8 cellular contexts compared by ENCODE assay signal in the genomic region with DNA sequence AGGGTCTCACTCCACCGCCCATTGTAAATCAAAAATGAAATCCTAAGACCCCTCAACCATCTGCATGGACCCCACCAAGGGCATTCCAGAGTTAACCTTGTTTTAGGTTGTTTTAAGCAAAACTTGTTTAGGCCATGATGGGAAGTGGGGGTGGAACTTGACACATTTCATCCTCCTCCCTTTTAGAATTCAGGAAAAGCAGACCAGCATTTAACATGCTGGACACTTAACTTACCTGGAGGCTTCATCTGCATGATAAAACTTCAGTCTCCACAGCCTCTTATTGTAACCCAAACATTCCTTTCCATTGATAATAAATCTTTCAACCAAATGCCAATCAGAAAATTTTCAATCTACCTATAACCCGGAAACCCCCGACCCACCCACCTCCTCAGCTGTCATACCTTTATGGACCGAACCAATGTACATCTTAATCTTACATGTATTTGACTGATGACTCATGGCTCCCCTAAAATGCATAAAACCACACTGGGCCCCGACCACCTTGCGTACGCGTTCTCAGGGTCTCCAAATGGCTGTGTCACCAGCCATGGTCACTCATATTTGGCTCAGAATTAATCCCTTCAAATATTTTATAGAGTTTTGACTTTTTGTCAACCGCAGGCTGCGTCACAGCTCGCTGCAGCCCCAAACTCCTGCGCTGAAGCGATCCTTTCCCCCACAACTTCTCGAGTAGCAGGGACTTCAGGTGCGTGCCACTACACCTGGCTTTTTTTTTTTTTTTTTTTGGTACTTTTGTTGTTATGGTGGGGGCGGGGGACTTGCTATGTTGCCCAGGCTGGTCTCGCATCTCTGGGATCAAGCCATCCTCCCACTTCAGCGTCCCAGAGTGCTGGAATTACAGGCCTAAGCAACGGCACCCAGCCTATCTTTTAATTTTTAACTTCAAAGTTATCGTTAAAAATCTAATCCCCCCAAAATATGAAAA. TPM values are rescaled to one million over a fixed set of nuclear protein-coding genes. Genes with fewer than 3 reads are reported as not detected.
DNase-seq lines count a peak whose midpoint lies in the region; ATAC-seq and TF ChIP-seq lines count a peak whose summit lies in the region.

No MANE protein-coding gene starts in this region.

- POLR2A ChIA-PET in AG04450 (lab: Yijun Ruan, JAX), result no interaction called here
- POLR2A ChIA-PET in naive thymus-derived CD4-positive, alpha-beta T cell (lab: Charles Lee), result interaction anchor here (1.8 to 4.1 kb wide), 2 partner anchors 56 to 88 kb away, joined by 4 to 36 read pairs; a partner anchor contains a TSS

- TF ChIP-seq CTCF in AG04450 (IDR thresholded peaks at IDR 0.05; ENCODE audit: low read depth, low read length), result no peak
- no peak for TF ChIP-seq CTCF in KMS-11 (conservative IDR thresholded peaks at IDR 0.05; ENCODE audit: low read depth, low read length)
- TF ChIP-seq CTCF in chondrocyte (IDR thresholded peaks at IDR 0.05), result no peak

- peak overlapping the region; percentile 92 for H2AFZ ChIP-seq in KMS-11 (ENCODE audit: low read depth)

- no peaks in the 10 kb centered on the region for H3K27me3 Mint-ChIP-seq in chondrocyte (ENCODE audit: low read depth)
- H3K27me3 Mint-ChIP-seq in naive thymus-derived CD4-positive, alpha-beta T cell, result no peaks in the 10 kb centered on the region

- peaks cover 7% of the 10 kb centered on the region for H3K4me1 ChIP-seq in KMS-11 (ENCODE audit: low read depth, poor library complexity, severe bottlenecking)
- H3K4me1 ChIP-seq in naive thymus-derived CD4-positive, alpha-beta T cell (ENCODE audit: control insufficient read depth in 2 of 2, insufficient read depth in 2 of 2, low read length in 2 of 2), result peaks cover 8 to 9% of the 10 kb centered on the region in 2 donors

- H3K9me3 ChIP-seq in AG04450 (ENCODE audit: control insufficient read depth, insufficient read depth, low read length), result no peaks in the 10 kb centered on the region; the same call in 1 of the 2 replicates
- H3K9me3 ChIP-seq in naive thymus-derived CD4-positive, alpha-beta T cell (ENCODE audit: control insufficient read depth in 2 of 3, low read length in 3 of 3), result no peaks in the 10 kb centered on the region

- no peaks in the 10 kb centered on the region for H4K20me1 ChIP-seq in KMS-11 (ENCODE audit: insufficient read depth)

- H3K27ac Mint-ChIP-seq in chondrocyte (ENCODE audit: unreplicated experiment), result no peak overlapping the region
- H3K27ac Mint-ChIP-seq in naive thymus-derived CD4-positive, alpha-beta T cell, result peak overlapping the region; percentile 46 to 97 (median 94)

- CTCF ChIA-PET in AG04450 (lab: Charles Lee), result no interaction called here
- CTCF ChIA-PET in naive thymus-derived CD4-positive, alpha-beta T cell (lab: Charles Lee), result no interaction called here

- peaks cover 6% of the 10 kb centered on the region for H3K36me3 Mint-ChIP-seq in chondrocyte (ENCODE audit: low read depth)
- H3K36me3 Mint-ChIP-seq in naive thymus-derived CD4-positive, alpha-beta T cell, result peaks cover 4 to 12% (median 8%) of the 10 kb centered on the region in 5 donors

- DNase-seq in AG04450 (ENCODE audit: low read depth, low spot score) (no peak), chondrocyte (ENCODE audit: low spot score) (no peak), DMS153 treated with DMSO at 0.1 percent for 48 hours (lab: John Stamatoyannopoulos, UW; ENCODE audit: unreplicated experiment) (no peak)
- DNase-seq in naive thymus-derived CD4-positive, alpha-beta T cell, result no peak

- H3K9ac ChIP-seq in KMS-11, result peak overlapping the region; percentile 89; the same call in 1 of the 2 replicates

- H3K4me1 Mint-ChIP-seq in chondrocyte (ENCODE audit: low read depth), result peaks cover 26% of the 10 kb centered on the region
- peaks cover 10 to 37% (median 28%) of the 10 kb centered on the region in 7 donors for H3K4me1 Mint-ChIP-seq in naive thymus-derived CD4-positive, alpha-beta T cell

- intact Hi-C loops in naive thymus-derived CD4-positive, alpha-beta T cell (cut with micrococcal nuclease), result loop anchor here in 1 of 2 donors (5.0 to 10.0 kb wide), 3 partner anchors 468 to 1995 kb away; a partner anchor contains a TSS

- no peak for ATAC-seq in naive thymus-derived CD4-positive, alpha-beta T cell
- ATAC-seq in GM21526 (IDR thresholded peaks at IDR 0.05; ENCODE audit: low FRiP score, unreplicated experiment) (no peak), GM21619 (IDR thresholded peaks at IDR 0.05; ENCODE audit: unreplicated experiment) (no peak), HG02642 (IDR thresholded peaks at IDR 0.05; ENCODE audit: poor library complexity, unreplicated experiment) (no peak)

- peak overlapping the region; percentile 63 for H3K4me2 ChIP-seq in KMS-11

- H3K36me3 ChIP-seq in KMS-11 (ENCODE audit: insufficient read depth), result no peaks in the 10 kb centered on the region
- H3K36me3 ChIP-seq in naive thymus-derived CD4-positive, alpha-beta T cell (ENCODE audit: control insufficient read depth in 2 of 3, insufficient read depth in 3 of 3, low read length in 3 of 3), result peaks cover 0 to 30% (median 0%) of the 10 kb centered on the region in 3 experiments

- peak overlapping the region; percentile 79 for H3K4me3 ChIP-seq in AG04450 (ENCODE audit: low read depth, low read length)
- H3K4me3 ChIP-seq in KMS-11 (IDR thresholded peaks at IDR 0.05; ENCODE audit: insufficient read depth, low read depth, low read length), result no peak overlapping the region
- H3K4me3 ChIP-seq in naive thymus-derived CD4-positive, alpha-beta T cell (ENCODE audit: low read length), result peak overlapping the region; percentile 94

- no peaks in the 10 kb centered on the region for H3K79me2 ChIP-seq in KMS-11 (ENCODE audit: insufficient read depth, low read depth)

- no peaks in the 10 kb centered on the region for H3K27me3 ChIP-seq in AG04450 (ENCODE audit: control insufficient read depth, insufficient read depth, low read length)
- no peaks in the 10 kb centered on the region for H3K27me3 ChIP-seq in KMS-11 (ENCODE audit: insufficient read depth, low read depth)
- no peaks in the 10 kb centered on the region for H3K27me3 ChIP-seq in naive thymus-derived CD4-positive, alpha-beta T cell (ENCODE audit: control insufficient read depth in 2 of 2, insufficient read depth in 2 of 2, low read length in 2 of 2)

- H3K27ac ChIP-seq in AG04450 (ENCODE audit: low read depth, low read length) (no peak overlapping the region), KMS-11 (no peak overlapping the region)
- H3K27ac ChIP-seq in naive thymus-derived CD4-positive, alpha-beta T cell (ENCODE audit: low read depth, low read length), result peak overlapping the region; percentile 97

- H3K4me3 Mint-ChIP-seq in chondrocyte (ENCODE audit: unreplicated experiment), result peak overlapping the region; percentile 94
- peak overlapping the region; percentile 90 to 97 (median 96) for H3K4me3 Mint-ChIP-seq in naive thymus-derived CD4-positive, alpha-beta T cell

- H3K9me3 Mint-ChIP-seq in chondrocyte (ENCODE audit: low read depth), result no peaks in the 10 kb centered on the region
- no peaks in the 10 kb centered on the region for H3K9me3 Mint-ChIP-seq in naive thymus-derived CD4-positive, alpha-beta T cell

RNA-seq across cellular contexts. Expression of a gene that starts 0.9 kb away (rescaled TPM):
- polyA plus RNA-seq in AG04450 (2011; rRNA removed), result 21.1 and 21.9 TPM in 2 replicates
- 12.0 and 17.6 TPM in 2 replicates for polyA minus RNA-seq in AG04450 (2011; rRNA and poly(A)+ RNA removed)
- total RNA-seq in chondrocyte, result 37.7 to 40.4 TPM (median 38.2 TPM) in 3 replicates
- 10 to 100 TPM; 61.9 to 88.0 (median 86.2) TPM for total RNA-seq in naive thymus-derived CD4-positive, alpha-beta T cell
- polyA plus RNA-seq in naive thymus-derived CD4-positive, alpha-beta T cell, result 10 to 100 TPM; 45.6 to 47.7 TPM

RNA-seq across cellular contexts. Expression of a gene that starts 56.0 kb away (rescaled TPM):
- polyA plus RNA-seq in AG04450 (2011; rRNA removed), result 32.3 and 32.6 TPM in 2 replicates
- polyA minus RNA-seq in AG04450 (2011; rRNA and poly(A)+ RNA removed), result 34.6 and 47.1 TPM in 2 replicates
- total RNA-seq in chondrocyte, result 28.5 to 32.5 TPM (median 31.3 TPM) in 3 replicates
- 100 to 1,000 TPM in 1 of 5 experiments, 10 to 100 TPM in 4; 27.2 to 115 (median 56.1) TPM for total RNA-seq in naive thymus-derived CD4-positive, alpha-beta T cell
- polyA plus RNA-seq in naive thymus-derived CD4-positive, alpha-beta T cell, result 10 to 100 TPM; 52.1 to 54.2 TPM
